10 cellular contexts compared by ENCODE assay signal in genomic region chr2:133566967-133567645, GRCh38. TPM values are rescaled to one million over a fixed set of nuclear protein-coding genes. Genes with fewer than 3 reads are reported as not detected.
DNase-seq lines count a peak whose midpoint lies in the region; ATAC-seq, FAIRE-seq and TF ChIP-seq lines count a peak whose summit lies in the region.
"Had no signal": no experiment of that assay in that cellular context is flagged by ENCODE, and none has a peak within 500 bp of the region (broad histone marks: within the 10 kb centered on the region; RNA-seq: fewer than 3 reads in every experiment).

No MANE protein-coding gene starts in this region.

- DNase-seq in LHCN-M2 (ENCODE audit: low read depth): peak; percentile 42
- DNase-seq in dorsolateral prefrontal cortex: peak in 4 of 10 donors; percentile 33 to 67 (median 44)
- peak; percentile 36 for DNase-seq in left kidney (ENCODE audit: low read depth, low spot score)
- DNase-seq in superior temporal gyrus (ENCODE audit: extremely low spot score): peak; percentile 33
- DNase-seq in GM12891 (ENCODE audit: insufficient read length, low spot score): no peak
- DNase-seq in stimulated activated CD4-positive, alpha-beta T cell treated with anti-CD3 and anti-CD28 coated beads, Interleukin-12 subunit alpha, Interleukin-12 subunit beta, amount 100 ng/mL, for 4 hours: no peak
- DNase-seq in SIG-M5 treated with dmso at 0.1 percent for 504 hours (lab: John Stamatoyannopoulos, UW; ENCODE audit: unreplicated experiment): no peak
- DNase-seq: activated naive CD4-positive, alpha-beta T cell treated with anti-CD3 and anti-CD28 coated beads for 36 hours; RPMI8226 had no signal

- H3K27me3 ChIP-seq in dorsolateral prefrontal cortex: peaks cover 0 to 10% (median 0%) of the 10 kb centered on the region in 45 donors

- no peak for TF ChIP-seq POLR2A in GM12891 (IDR thresholded peaks at IDR 0.05; ENCODE audit: low read depth, low read length)

- peak overlapping the region in 1 of 59 donors; percentile 1 for H3K27ac ChIP-seq in dorsolateral prefrontal cortex

- intact Hi-C loops in dorsolateral prefrontal cortex (cut with DNase I): loop anchor here (5.0 to 10.0 kb wide), 7 partner anchors 65 to 1022 kb away; partner anchors contain the start of gene LYPD1 (in 1 of the 2)

- TF ChIP-seq CTCF in dorsolateral prefrontal cortex (IDR thresholded peaks at IDR 0.05 in 54 of 56, conservative IDR thresholded peaks at IDR 0.05 in 2 of 56; ENCODE audit: low read depth in 1 of 56, partially characterized antibody in 56 of 56): no peak

- ATAC-seq in HG02885 (IDR thresholded peaks at IDR 0.05; ENCODE audit: poor library complexity, unreplicated experiment): no peak

- FAIRE-seq in GM12891 (lab: Jason Lieb, UNC): no peak

- H3K4me3 ChIP-seq in dorsolateral prefrontal cortex: peak overlapping the region in 47 of 59 donors; percentile 3 to 72 (median 35)

TF ChIP-seq in GM12891, 5 proteins besides CTCF, POLR2A, EP300 and RAD21:
- TF ChIP-seq POU2F2 (IDR thresholded peaks at IDR 0.05; ENCODE audit: low read depth, low read length) (no peak), PAX5 (IDR thresholded peaks at IDR 0.05; ENCODE audit: insufficient read depth, low read length, severe bottlenecking) (no peak), POLR2AphosphoS5 (IDR thresholded peaks at IDR 0.05; ENCODE audit: low read depth, low read length) (no peak), TAF1 (IDR thresholded peaks at IDR 0.05; ENCODE audit: low read depth, low read length) (no peak), SPI1 (IDR thresholded peaks at IDR 0.05; ENCODE audit: low read depth, low read length) (no peak)

RNA-seq across cellular contexts. Expression of gene NCKAP5, which starts 1.2 kb away (rescaled TPM):
- total RNA-seq in LHCN-M2 (2014; rRNA removed): 0.40 and 0.58 TPM in 2 replicates
- polyA plus RNA-seq in LHCN-M2 (2012): 0.45 TPM
- total RNA-seq in dorsolateral prefrontal cortex: 10 to 100 TPM in 111 of 120 experiments, 1 to 10 TPM in 9; 4.8 to 63.8 (median 20.6) TPM
- polyA plus RNA-seq in GM12891 (2012; ENCODE audit: low read depth, missing spikeins): 0.03 TPM
- total RNA-seq: activated naive CD4-positive, alpha-beta T cell treated with anti-CD3 and anti-CD28 coated beads for 36 hours had no signal

Comparison
In these comparisons a context has a peak if more than half of its experiments do, and no peak if none do; other contexts are left out.
1. DNase-seq: peak in LHCN-M2 (single experiment), left kidney (single experiment) and superior temporal gyrus (single experiment); none in GM12891 (single experiment), stimulated activated CD4-positive, alpha-beta T cell treated with anti-CD3 and anti-CD28 coated beads, Interleukin-12 subunit alpha, Interleukin-12 subunit beta, amount 100 ng/mL, for 4 hours (single experiment) and SIG-M5 treated with dmso at 0.1 percent for 504 hours (single experiment).